Comparison of ENCODE assay signal across 8 cellular contexts in the genomic region with DNA sequence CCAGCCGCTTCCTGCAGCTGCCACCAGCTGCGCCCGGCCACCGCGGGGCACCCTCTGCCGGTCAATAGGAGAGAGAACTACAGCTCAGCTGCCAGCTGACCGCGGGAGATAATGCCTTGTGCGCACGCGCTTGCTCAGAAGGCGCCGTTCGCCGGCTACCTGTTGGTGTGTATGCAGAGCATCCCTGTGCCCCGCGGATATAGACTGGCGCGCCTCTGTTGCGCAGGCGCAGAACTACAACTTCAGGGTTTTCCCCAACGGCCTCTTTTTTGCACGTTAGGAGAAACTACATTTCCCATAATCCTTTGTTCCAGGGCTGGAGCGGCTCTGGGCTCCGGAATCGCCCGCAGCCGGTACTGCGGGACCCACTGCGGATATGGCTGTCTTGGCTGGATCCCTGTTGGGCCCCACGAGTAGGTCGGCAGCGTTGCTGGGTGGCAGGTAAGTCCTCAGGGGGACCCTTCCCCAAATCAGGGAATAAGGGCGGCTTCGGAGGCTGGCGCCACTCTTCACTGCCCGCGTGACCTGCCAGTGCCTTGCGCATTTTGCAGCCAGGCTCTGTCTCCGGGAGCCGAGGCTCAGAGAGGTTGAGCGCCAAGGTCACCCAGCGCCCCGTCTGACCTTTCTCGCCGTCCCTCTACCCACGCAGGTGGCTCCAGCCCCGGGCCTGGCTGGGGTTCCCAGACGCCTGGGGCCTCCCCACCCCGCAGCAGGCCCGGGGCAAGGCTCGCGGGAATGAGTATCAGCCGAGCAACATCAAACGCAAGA. TPM values are rescaled to one million over a fixed set of nuclear protein-coding genes. Genes with fewer than 3 reads are reported as not detected.
DNase-seq lines count a peak whose midpoint lies in the region; ATAC-seq and TF ChIP-seq lines count a peak whose summit lies in the region.

A gene (plus strand): TSS at position 356 of the 768 bp plus-strand sequence. CDS start 21 bp downstream, at position 377.

- H3K36me3 ChIP-seq in KMS-11 (ENCODE audit: insufficient read depth), result no peaks in the 10 kb centered on the region
- H3K36me3 ChIP-seq in Peyer's patch, result peaks cover 0 to 5% (median 0%) of the 10 kb centered on the region in 3 donors
- peaks cover 0 to 8% (median 3%) of the 10 kb centered on the region in 4 donors for H3K36me3 ChIP-seq in esophagus muscularis mucosa

- H3K9me3 ChIP-seq in Peyer's patch (no peaks in the 10 kb centered on the region), esophagus muscularis mucosa (no peaks in the 10 kb centered on the region)

- peaks cover 0 to 1% of the 10 kb centered on the region in 2 donors for H3K36me3 Mint-ChIP-seq in activated T-cell treated with anti-CD3 and anti-CD28 coated beads, Interleukin-2, amount 50 U/mL, for 72 hours (ENCODE audit: insufficient read depth in 2 of 2)
- peaks cover 27% of the 10 kb centered on the region for H3K36me3 Mint-ChIP-seq in stimulated activated effector memory CD8-positive, alpha-beta T cell treated with anti-CD3 and anti-CD28 coated beads, Interleukin-12 subunit alpha, Interleukin-12 subunit beta, amount 100 ng/mL, for 72 hours

- H3K27me3 ChIP-seq in KMS-11 (ENCODE audit: insufficient read depth, low read depth), result no peaks in the 10 kb centered on the region
- no peaks in the 10 kb centered on the region for H3K27me3 ChIP-seq in Peyer's patch
- peaks cover 0 to 9% (median 0%) of the 10 kb centered on the region in 4 donors for H3K27me3 ChIP-seq in esophagus muscularis mucosa

- peak within 1 kb of the TSS; percentile 65 for H3K27ac ChIP-seq in KMS-11
- peak within 1 kb of the TSS; percentile 81 to 96 (median 93) for H3K27ac ChIP-seq in Peyer's patch
- peak within 1 kb of the TSS; percentile 90 to 97 (median 91) for H3K27ac ChIP-seq in esophagus muscularis mucosa (replicated peaks in 1 of 4)

- peak within 1 kb of the TSS; percentile 86 to 94 for H3K4me3 Mint-ChIP-seq in activated T-cell treated with anti-CD3 and anti-CD28 coated beads, Interleukin-2, amount 50 U/mL, for 72 hours
- peak within 1 kb of the TSS; percentile 78 for H3K4me3 Mint-ChIP-seq in stimulated activated effector memory CD8-positive, alpha-beta T cell treated with anti-CD3 and anti-CD28 coated beads, Interleukin-12 subunit alpha, Interleukin-12 subunit beta, amount 100 ng/mL, for 72 hours

- H4K20me1 ChIP-seq in KMS-11 (ENCODE audit: insufficient read depth), result no peaks in the 10 kb centered on the region

- TF ChIP-seq POLR2A in Peyer's patch (IDR thresholded peaks at IDR 0.05), result peak; percentile 44 to 94
- TF ChIP-seq POLR2A in esophagus muscularis mucosa (IDR thresholded peaks at IDR 0.05; ENCODE audit: low read depth), result no peak

- no peaks in the 10 kb centered on the region for H3K9me3 Mint-ChIP-seq in activated T-cell treated with anti-CD3 and anti-CD28 coated beads, Interleukin-2, amount 50 U/mL, for 72 hours
- H3K9me3 Mint-ChIP-seq in stimulated activated effector memory CD8-positive, alpha-beta T cell treated with anti-CD3 and anti-CD28 coated beads, Interleukin-12 subunit alpha, Interleukin-12 subunit beta, amount 100 ng/mL, for 72 hours, result no peaks in the 10 kb centered on the region

- peak within 1 kb of the TSS; percentile 77 for H3K27ac Mint-ChIP-seq in activated T-cell treated with anti-CD3 and anti-CD28 coated beads, Interleukin-2, amount 50 U/mL, for 72 hours
- peak within 1 kb of the TSS; percentile 83 for H3K27ac Mint-ChIP-seq in stimulated activated effector memory CD8-positive, alpha-beta T cell treated with anti-CD3 and anti-CD28 coated beads, Interleukin-12 subunit alpha, Interleukin-12 subunit beta, amount 100 ng/mL, for 72 hours

- TF ChIP-seq CTCF in KMS-11 (conservative IDR thresholded peaks at IDR 0.05; ENCODE audit: low read depth, low read length) (no peak), Peyer's patch (IDR thresholded peaks at IDR 0.05) (peak; percentile 72 to 98 (median 88)), esophagus muscularis mucosa (IDR thresholded peaks at IDR 0.05) (peak; percentile 74 to 84 (median 80))

- H3K4me2 ChIP-seq in KMS-11, result peak within 1 kb of the TSS; percentile 70

- peak; percentile 56 for ATAC-seq in GM21723 (IDR thresholded peaks at IDR 0.05; ENCODE audit: unreplicated experiment)
- ATAC-seq in activated T-cell treated with anti-CD3 and anti-CD28 coated beads, Interleukin-2, amount 50 U/mL, for 72 hours (replicated peaks in 1 of 2), result peak; percentile 71 to 75
- ATAC-seq in stimulated activated effector memory CD8-positive, alpha-beta T cell treated with anti-CD3 and anti-CD28 coated beads, Interleukin-12 subunit alpha, Interleukin-12 subunit beta, amount 100 ng/mL, for 72 hours, result peak; percentile 83

- peak within 1 kb of the TSS; percentile 55 for H2AFZ ChIP-seq in KMS-11 (ENCODE audit: low read depth)

- H3K4me3 ChIP-seq in KMS-11 (IDR thresholded peaks at IDR 0.05; ENCODE audit: insufficient read depth, low read depth, low read length) (no peak within 1 kb of the TSS), Peyer's patch (peak within 1 kb of the TSS; percentile 53 to 86 (median 74)), esophagus muscularis mucosa (peak within 1 kb of the TSS; percentile 64 to 93 (median 72))

- WGBS in esophagus muscularis mucosa, result 0% methylated on average over 15 of the region's 55 CpGs

- peaks cover 54% of the 10 kb centered on the region for H3K4me1 Mint-ChIP-seq in activated T-cell treated with anti-CD3 and anti-CD28 coated beads, Interleukin-2, amount 50 U/mL, for 72 hours (ENCODE audit: low read depth)
- peaks cover 44% of the 10 kb centered on the region for H3K4me1 Mint-ChIP-seq in stimulated activated effector memory CD8-positive, alpha-beta T cell treated with anti-CD3 and anti-CD28 coated beads, Interleukin-12 subunit alpha, Interleukin-12 subunit beta, amount 100 ng/mL, for 72 hours

- H3K79me2 ChIP-seq in KMS-11 (ENCODE audit: insufficient read depth, low read depth), result peaks cover 31% of the 10 kb centered on the region

- H3K4me1 ChIP-seq in KMS-11 (ENCODE audit: low read depth, poor library complexity, severe bottlenecking) (peaks cover 41% of the 10 kb centered on the region), Peyer's patch (peaks cover 0 to 56% (median 13%) of the 10 kb centered on the region in 4 donors), esophagus muscularis mucosa (peaks cover 56 to 92% (median 85%) of the 10 kb centered on the region in 4 donors)

- no peaks in the 10 kb centered on the region for H3K27me3 Mint-ChIP-seq in activated T-cell treated with anti-CD3 and anti-CD28 coated beads, Interleukin-2, amount 50 U/mL, for 72 hours (ENCODE audit: low read depth)

- DNase-seq in DMS79 (lab: John Stamatoyannopoulos, UW) (peak; percentile 99), Peyer's patch (peak; percentile 97 to 99 (median 98)), esophagus muscularis mucosa (ENCODE audit: extremely low spot score) (peak; percentile 98), myocyte (ENCODE audit: low read depth) (peak; percentile 99)
- peak; percentile 96 to 98 for DNase-seq in activated T-cell treated with anti-CD3 and anti-CD28 coated beads, Interleukin-2, amount 50 U/mL, for 72 hours
- DNase-seq in stimulated activated effector memory CD8-positive, alpha-beta T cell treated with anti-CD3 and anti-CD28 coated beads, Interleukin-12 subunit alpha, Interleukin-12 subunit beta, amount 100 ng/mL, for 72 hours (ENCODE audit: low spot score in 2 of 2), result peak; percentile 87 to 98

- peak within 1 kb of the TSS; percentile 71 for H3K9ac ChIP-seq in KMS-11

- intact Hi-C loops in esophagus muscularis mucosa (cut with DNase I), result no loop called here

- TF ChIP-seq EP300 in esophagus muscularis mucosa (IDR thresholded peaks at IDR 0.05), result no peak

RNA-seq across cellular contexts. Expression of the gene that starts here (rescaled TPM):
- total RNA-seq in Peyer's patch (100 to 1,000 TPM in 3 of 4 donors, 10 to 100 TPM in 1; 76.7 to 202 (median 196) TPM), esophagus muscularis mucosa (100 to 1,000 TPM; 131 to 173 (median 147) TPM), myocyte (55.7 and 87.2 TPM in 2 replicates)
- total RNA-seq in activated T-cell treated with anti-CD3 and anti-CD28 coated beads, Interleukin-2, amount 50 U/mL, for 72 hours, result 10 to 100 TPM; 75.0 to 75.8 TPM
- 66.7 TPM for polyA plus RNA-seq in myocyte (2012)
